In the genomic region with DNA sequence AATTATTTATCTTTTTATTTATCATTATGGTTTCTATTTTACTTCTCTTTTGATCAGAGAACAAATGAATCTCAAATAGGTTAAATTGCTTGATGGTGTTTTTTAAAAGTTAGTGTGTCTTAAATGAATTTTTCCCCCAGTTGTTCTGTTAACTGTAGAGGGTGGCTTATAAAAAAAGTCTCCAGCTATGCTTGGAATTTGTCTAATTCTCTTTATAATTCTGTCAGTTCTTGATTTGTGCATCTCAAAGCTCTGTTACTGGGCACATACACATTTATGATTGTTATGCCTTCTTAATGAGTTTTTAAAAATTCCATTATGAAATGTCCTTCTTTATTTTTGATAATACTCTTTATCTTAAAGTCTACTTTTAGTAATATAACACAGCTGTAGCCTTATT, we compare ENCODE assay signal across 13 cellular contexts. TPM values are rescaled to one million over a fixed set of nuclear protein-coding genes. Genes with fewer than 3 reads are reported as not detected.
A peak's percentile ranks its signal among the peaks of the same experiment; 100 is the strongest.
DNase-seq lines count a peak whose midpoint lies in the region; ATAC-seq and TF ChIP-seq lines count a peak whose summit lies in the region.
"Had no signal": no experiment of that assay in that cellular context is flagged by ENCODE, and none has a peak within 500 bp of the region (broad histone marks: within the 10 kb centered on the region; RNA-seq: fewer than 3 reads in every experiment).

No MANE protein-coding gene starts in this region.

- H2AFZ ChIP-seq in hepatocyte (no peak overlapping the region), smooth muscle cell (ENCODE audit: low read depth) (no peak overlapping the region)

- H3K9me3 ChIP-seq in SJSA1 (replicated peaks), result no peaks in the 10 kb centered on the region
- H3K9me3 ChIP-seq in hepatocyte (ENCODE audit: low read depth), result no peaks in the 10 kb centered on the region
- no peaks in the 10 kb centered on the region for H3K9me3 ChIP-seq in smooth muscle cell (replicated peaks; ENCODE audit: low read depth)
- H3K9me3 ChIP-seq: BE2C had no signal

- H3K27ac ChIP-seq in SJSA1 (peak overlapping the region; percentile 63), hepatocyte (peak overlapping the region; percentile 10), smooth muscle cell (ENCODE audit: low read depth) (peak overlapping the region; percentile 51), foreskin keratinocyte (no peak overlapping the region)

- no peak overlapping the region for H3K4me3 ChIP-seq in SJSA1
- H3K4me3 ChIP-seq in hepatocyte, result no peak overlapping the region
- H3K4me3 ChIP-seq in smooth muscle cell, result peak overlapping the region; percentile 23
- H3K4me3 ChIP-seq: K562 had no signal

- H3K36me3 ChIP-seq in SJSA1, result no peaks in the 10 kb centered on the region
- no peaks in the 10 kb centered on the region for H3K36me3 ChIP-seq in hepatocyte (replicated peaks; ENCODE audit: insufficient read depth, low read depth)
- no peaks in the 10 kb centered on the region for H3K36me3 ChIP-seq in smooth muscle cell (ENCODE audit: low read depth)
- H3K36me3 ChIP-seq: BE2C had no signal

- H3F3A ChIP-seq in smooth muscle cell (ENCODE audit: low read depth), result no peaks in the 10 kb centered on the region

- DNase-seq in EL, result peak; percentile 14
- DNase-seq in SJSA1 (ENCODE audit: low read depth in 1 of 2, low spot score in 2 of 2), result no peak
- DNase-seq in hepatocyte (ENCODE audit: low spot score), result no peak
- DNase-seq in smooth muscle cell (lab: John Stamatoyannopoulos, UW; ENCODE audit: unreplicated experiment), result no peak
- no peak for DNase-seq in activated CD4-positive, CD25-positive, alpha-beta regulatory T cell (lab: John Stamatoyannopoulos, UW)
- DNase-seq in DMS79 treated with DMSO at 0.1 percent for 48 hours (lab: John Stamatoyannopoulos, UW), result no peak
- DNase-seq in foreskin keratinocyte, result no peak
- DNase-seq: BE2C; CD8-positive, alpha-beta T cell; NCI-H1092 treated with DMSO at 0.1 percent for 48 hours; NCI-H1694 treated with DMSO at 0.1 percent for 48 hours had no signal

- H3K9me2 ChIP-seq in hepatocyte (replicated peaks; ENCODE audit: insufficient read depth), result no peaks in the 10 kb centered on the region

- no peak for TF ChIP-seq CTCF in hepatocyte (IDR thresholded peaks at IDR 0.05; ENCODE audit: poor library complexity)
- TF ChIP-seq CTCF in smooth muscle cell (IDR thresholded peaks at IDR 0.05; ENCODE audit: borderline replicate concordance, insufficient read depth, poor library complexity, severe bottlenecking), result no peak
- TF ChIP-seq CTCF in foreskin keratinocyte (conservative IDR thresholded peaks at IDR 0.05), result no peak

- ATAC-seq in foreskin keratinocyte, result no peak
- ATAC-seq: CD8-positive, alpha-beta T cell; HCT116; K562 had no signal

- H4K20me1 ChIP-seq in hepatocyte (ENCODE audit: insufficient read depth, poor library complexity, severe bottlenecking), result no peaks in the 10 kb centered on the region
- H4K20me1 ChIP-seq in smooth muscle cell (ENCODE audit: low read depth), result peaks cover 7% of the 10 kb centered on the region

- H3K4me1 ChIP-seq in SJSA1 (replicated peaks) (peaks cover 8% of the 10 kb centered on the region), hepatocyte (ENCODE audit: insufficient read depth) (no peaks in the 10 kb centered on the region), smooth muscle cell (ENCODE audit: low read depth) (peaks cover 15% of the 10 kb centered on the region), foreskin keratinocyte (no peaks in the 10 kb centered on the region)
- H3K4me1 ChIP-seq: BE2C had no signal

- H3K79me2 ChIP-seq in hepatocyte (peaks cover 8% of the 10 kb centered on the region), smooth muscle cell (ENCODE audit: low read depth) (peaks cover 4% of the 10 kb centered on the region)

- H3K9ac ChIP-seq in smooth muscle cell (ENCODE audit: low read depth), result peak overlapping the region; percentile 9

- H3K27me3 ChIP-seq in SJSA1 (replicated peaks), result no peaks in the 10 kb centered on the region
- no peaks in the 10 kb centered on the region for H3K27me3 ChIP-seq in hepatocyte
- H3K27me3 ChIP-seq in smooth muscle cell (ENCODE audit: low read depth), result no peaks in the 10 kb centered on the region
- peaks cover 14% of the 10 kb centered on the region for H3K27me3 ChIP-seq in foreskin keratinocyte
- H3K27me3 ChIP-seq: BE2C had no signal

- peak overlapping the region; percentile 41 for H3K4me2 ChIP-seq in hepatocyte
- H3K4me2 ChIP-seq in smooth muscle cell, result peak overlapping the region; percentile 80

RNA-seq across cellular contexts. Expression of gene LIN28B, which starts 58.0 kb away (rescaled TPM):
- total RNA-seq in SJSA1 (2014; rRNA removed; shearing (Covaris generic)), result not detected in 2 replicates
- total RNA-seq in hepatocyte, result 8.6 and 8.9 TPM in 2 replicates
- 1.8 and 3.2 TPM in 2 replicates for polyA plus RNA-seq in hepatocyte
- total RNA-seq in smooth muscle cell, result 11.6 and 14.1 TPM in 2 replicates
- 1.4 and 2.7 TPM in 2 replicates for polyA plus RNA-seq in smooth muscle cell
- not detected in 2 replicates for total RNA-seq in foreskin keratinocyte
- not detected in 2 replicates for polyA plus RNA-seq in foreskin keratinocyte
- total RNA-seq: CD8-positive, alpha-beta T cell had no signal
